In the genomic region with DNA sequence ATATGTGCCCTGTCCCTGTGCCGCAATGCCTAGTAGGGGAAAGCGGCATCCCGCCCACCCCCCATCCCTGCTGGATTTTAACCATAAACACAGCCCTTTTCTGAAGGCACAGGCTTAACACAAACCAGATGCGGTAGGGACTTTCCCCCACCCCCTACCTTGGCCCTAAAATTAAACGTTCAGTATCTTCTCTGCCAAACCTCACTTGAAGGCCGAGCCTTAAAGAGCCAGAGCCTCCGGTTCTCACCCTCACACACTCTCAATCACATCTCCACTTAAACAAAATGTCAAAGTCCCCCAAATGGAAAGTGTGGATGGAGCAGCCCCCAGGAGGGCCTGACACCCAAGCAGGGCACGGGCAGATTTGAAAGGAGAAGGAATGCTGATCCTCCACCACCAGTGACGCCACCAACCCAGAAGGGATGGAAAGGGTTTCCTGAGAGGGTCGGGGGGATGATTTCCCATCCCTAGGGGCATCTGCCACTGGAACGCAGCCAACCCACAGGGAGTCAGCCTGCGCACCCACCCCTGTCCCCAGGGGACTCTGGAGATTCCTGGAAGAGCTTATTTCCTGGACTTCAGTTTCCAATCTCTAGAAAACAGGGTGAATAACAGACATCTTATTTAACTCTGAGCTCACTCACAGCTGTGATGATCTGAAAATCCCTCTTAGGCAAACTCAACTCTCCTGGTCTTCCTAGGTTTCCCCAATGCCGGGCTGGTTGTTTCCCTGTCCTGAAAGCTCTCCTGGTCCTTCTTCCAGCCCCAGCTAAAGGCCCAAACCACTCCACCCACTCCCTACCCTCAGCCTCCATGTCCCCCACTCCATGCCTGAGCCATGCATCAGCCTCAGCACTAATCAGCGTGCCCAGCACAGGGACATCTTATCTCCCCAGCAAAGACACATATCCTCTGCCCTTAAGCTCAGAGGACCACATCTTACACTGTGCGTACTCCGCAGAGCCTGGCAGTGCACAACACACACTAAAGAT, we compare ENCODE assay signal across 9 cellular contexts. TPM values are rescaled to one million over a fixed set of nuclear protein-coding genes. Genes with fewer than 3 reads are reported as not detected.
DNase-seq lines count a peak whose midpoint lies in the region; ATAC-seq lines count a peak whose summit lies in the region.
"Had no signal": no experiment of that assay in that cellular context is flagged by ENCODE, and none has a peak within 500 bp of the region (broad histone marks: within the 10 kb centered on the region; RNA-seq: fewer than 3 reads in every experiment).

No MANE protein-coding gene starts in this region.

- DNase-seq in HCEC 1CT, result peak; percentile 65
- DNase-seq in activated naive CD8-positive, alpha-beta T cell treated with anti-CD3 and anti-CD28 coated beads for 36 hours, result no peak
- DNase-seq in left ventricle myocardium superior, result peak; percentile 62
- no peak for DNase-seq in AG08396 (ENCODE audit: low spot score)
- DNase-seq in DMS 273 treated with DMSO at 0.1 percent for 48 hours (lab: John Stamatoyannopoulos, UW), result no peak
- DNase-seq in NCI-H1436 treated with DMSO at 0.1 percent for 48 hours (lab: John Stamatoyannopoulos, UW), result no peak
- DNase-seq in medulla oblongata (ENCODE audit: extremely low spot score), result no peak
- DNase-seq: islet precursor cell had no signal

- H3K9me3 Mint-ChIP-seq in activated naive CD8-positive, alpha-beta T cell treated with anti-CD3 and anti-CD28 coated beads for 36 hours, result peaks cover 2% of the 10 kb centered on the region
- no peaks in the 10 kb centered on the region for H3K9me3 Mint-ChIP-seq in stimulated activated naive CD8-positive, alpha-beta T cell treated with anti-CD3 and anti-CD28 coated beads, Interleukin-15, Interleukin-2, amounts not matched to agents 100 ng/mL and 50 ng/mL, for 24 hours

- peaks cover 42% of the 10 kb centered on the region for H3K36me3 Mint-ChIP-seq in activated naive CD8-positive, alpha-beta T cell treated with anti-CD3 and anti-CD28 coated beads for 36 hours
- peaks cover 17% of the 10 kb centered on the region for H3K36me3 Mint-ChIP-seq in stimulated activated naive CD8-positive, alpha-beta T cell treated with anti-CD3 and anti-CD28 coated beads, Interleukin-15, Interleukin-2, amounts not matched to agents 100 ng/mL and 50 ng/mL, for 24 hours (ENCODE audit: low read depth)

- no peaks in the 10 kb centered on the region for H3K27me3 Mint-ChIP-seq in activated naive CD8-positive, alpha-beta T cell treated with anti-CD3 and anti-CD28 coated beads for 36 hours
- H3K27me3 Mint-ChIP-seq in stimulated activated naive CD8-positive, alpha-beta T cell treated with anti-CD3 and anti-CD28 coated beads, Interleukin-15, Interleukin-2, amounts not matched to agents 100 ng/mL and 50 ng/mL, for 24 hours, result no peaks in the 10 kb centered on the region

- H3K4me1 Mint-ChIP-seq in activated naive CD8-positive, alpha-beta T cell treated with anti-CD3 and anti-CD28 coated beads for 36 hours, result peaks cover 92% of the 10 kb centered on the region
- peaks cover 90% of the 10 kb centered on the region for H3K4me1 Mint-ChIP-seq in stimulated activated naive CD8-positive, alpha-beta T cell treated with anti-CD3 and anti-CD28 coated beads, Interleukin-15, Interleukin-2, amounts not matched to agents 100 ng/mL and 50 ng/mL, for 24 hours (ENCODE audit: low read depth)

- H3K4me3 Mint-ChIP-seq in activated naive CD8-positive, alpha-beta T cell treated with anti-CD3 and anti-CD28 coated beads for 36 hours, result peak overlapping the region; percentile 67
- H3K4me3 Mint-ChIP-seq in stimulated activated naive CD8-positive, alpha-beta T cell treated with anti-CD3 and anti-CD28 coated beads, Interleukin-15, Interleukin-2, amounts not matched to agents 100 ng/mL and 50 ng/mL, for 24 hours, result peak overlapping the region; percentile 57

- ATAC-seq in left ventricle myocardium superior, result peak; percentile 64

- intact Hi-C loops in left ventricle myocardium superior (cut with micrococcal nuclease), result no loop called here

- peak overlapping the region; percentile 91 for H3K27ac Mint-ChIP-seq in activated naive CD8-positive, alpha-beta T cell treated with anti-CD3 and anti-CD28 coated beads for 36 hours
- peak overlapping the region; percentile 87 for H3K27ac Mint-ChIP-seq in stimulated activated naive CD8-positive, alpha-beta T cell treated with anti-CD3 and anti-CD28 coated beads, Interleukin-15, Interleukin-2, amounts not matched to agents 100 ng/mL and 50 ng/mL, for 24 hours

RNA-seq across cellular contexts. Expression of gene ACTN1, which starts 26.3 kb away (rescaled TPM):
- total RNA-seq in activated naive CD8-positive, alpha-beta T cell treated with anti-CD3 and anti-CD28 coated beads for 36 hours, result 100 to 1,000 TPM; 171 to 177 TPM
- 90.5 TPM for total RNA-seq in left ventricle myocardium superior

Comparison
In these comparisons a context has a peak if more than half of its experiments do, and no peak if none do; other contexts are left out.
1. DNase-seq: peak in HCEC 1CT (single experiment) and left ventricle myocardium superior (single experiment); none in activated naive CD8-positive, alpha-beta T cell treated with anti-CD3 and anti-CD28 coated beads for 36 hours (single experiment), AG08396 (single experiment), DMS 273 treated with DMSO at 0.1 percent for 48 hours (single experiment), NCI-H1436 treated with DMSO at 0.1 percent for 48 hours (single experiment) and medulla oblongata (single experiment).